ENCODE assay signal across 1 cellular context in genomic region chr9:70257512-70257911, GRCh38.
TF ChIP-seq lines count a peak whose summit lies in the region.

No MANE protein-coding gene starts in this region.

TF ChIP-seq in H1, 55 proteins besides CTCF, POLR2A, EP300 and RAD21 (continued from another document):
- TF ChIP-seq KDM1A (IDR thresholded peaks at IDR 0.05; ENCODE audit: borderline replicate concordance, low read length): no peak
- no peak for TF ChIP-seq SIRT6 (IDR thresholded peaks at IDR 0.05; ENCODE audit: low read length)
- no peak for TF ChIP-seq SIN3A (conservative IDR thresholded peaks at IDR 0.05 in 1 of 2, IDR thresholded peaks at IDR 0.05 in 1 of 2; ENCODE audit: low read depth in 1 of 2, low read length in 2 of 2)
- no peak for TF ChIP-seq HDAC2 (IDR thresholded peaks at IDR 0.05; ENCODE audit: borderline replicate concordance in 1 of 2, low read depth in 2 of 2, low read length in 2 of 2)
- no peak for TF ChIP-seq CHD2 (IDR thresholded peaks at IDR 0.05; ENCODE audit: low read length)
- no peak for TF ChIP-seq JUND (IDR thresholded peaks at IDR 0.05; ENCODE audit: low read length)
- TF ChIP-seq EGR1 (IDR thresholded peaks at IDR 0.05; ENCODE audit: borderline replicate concordance, low read depth, low read length): no peak
- no peak for TF ChIP-seq GTF2F1 (IDR thresholded peaks at IDR 0.05; ENCODE audit: borderline replicate concordance, low read depth, low read length)
- no peak for TF ChIP-seq PHF8 (conservative IDR thresholded peaks at IDR 0.05; ENCODE audit: low read depth, low read length)
